Comparison of ENCODE assay signal across 8 cellular contexts in the genomic region with DNA sequence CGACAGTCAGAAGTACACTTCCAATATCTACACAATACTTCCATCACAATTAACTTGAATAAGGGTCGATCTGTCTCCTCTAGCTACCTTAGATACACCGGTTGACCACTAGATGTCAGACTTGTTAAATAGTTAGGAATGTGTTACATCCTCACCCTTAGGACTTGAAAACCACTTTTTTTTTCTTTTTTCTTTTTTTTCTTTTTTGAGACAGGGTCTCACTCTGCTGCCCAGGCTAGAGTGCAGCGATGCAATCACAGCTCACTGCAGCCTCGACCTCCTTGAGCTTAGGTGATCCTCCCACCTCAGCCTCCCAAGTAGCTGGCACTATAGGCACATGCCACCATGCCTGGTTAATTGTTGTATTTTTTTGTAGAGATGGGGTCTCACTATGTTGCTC.
DNase-seq lines count a peak whose midpoint lies in the region; ATAC-seq, FAIRE-seq and TF ChIP-seq lines count a peak whose summit lies in the region.

No MANE protein-coding gene starts in this region.

- H3K27me3 ChIP-seq in SU-DHL-6 (ENCODE audit: low read length) = no peaks in the 10 kb centered on the region; the same call in 1 of the 2 replicates
- no peaks in the 10 kb centered on the region for H3K27me3 ChIP-seq in foreskin keratinocyte

- H3K4me2 ChIP-seq in A549 (no peak overlapping the region), SU-DHL-6 (ENCODE audit: low read depth, low read length, poor library complexity, severe bottlenecking) (no peak overlapping the region)

- no peak for TF ChIP-seq POLR2A in A549 (IDR thresholded peaks at IDR 0.05; ENCODE audit: low read length)

- peak; percentile 86 for FAIRE-seq in A549 (lab: Jason Lieb, UNC)

- H3K27ac ChIP-seq in A549 (no peak overlapping the region), SU-DHL-6 (ENCODE audit: low read depth, low read length) (no peak overlapping the region), foreskin keratinocyte (no peak overlapping the region)

- H3K79me2 ChIP-seq in SU-DHL-6 (ENCODE audit: insufficient read depth, low read length) = no peaks in the 10 kb centered on the region

- H3K4me1 ChIP-seq in A549 = peaks cover 4% of the 10 kb centered on the region; the same call in 1 of the 3 replicates
- no peaks in the 10 kb centered on the region for H3K4me1 ChIP-seq in foreskin keratinocyte

- no peaks in the 10 kb centered on the region for H4K20me1 ChIP-seq in SU-DHL-6 (ENCODE audit: low read depth, low read length)

- H3K36me3 ChIP-seq in SU-DHL-6 (ENCODE audit: low read length) = no peaks in the 10 kb centered on the region

- in situ Hi-C loops in GM13977 (cut with MboI; ENCODE audit: low pct_unique_long_range_greater_than_20kb, low sequenced_read_pairs, unreplicated experiment) = no loop called here

- CTCF ChIA-PET in A549 (lab: Yijun Ruan, JAX) = interaction anchor here (0.6 to 3.8 kb wide), 47 partner anchors 9 to 1088 kb away, joined by 3 to 35 read pairs (median 4); no protein-coding TSS in a partner anchor

- H3F3A ChIP-seq in SU-DHL-6 (ENCODE audit: insufficient read depth) = no peaks in the 10 kb centered on the region

- H3K9ac ChIP-seq in SU-DHL-6 (ENCODE audit: low read length) = no peak overlapping the region

- DNase-seq in A549 (ENCODE audit: low read depth in 1 of 2, low spot score in 1 of 2) (peak; percentile 68 to 73), GM13977 (ENCODE audit: low spot score) (peak; percentile 67), NCI-H1092 (lab: John Stamatoyannopoulos, UW) (peak; percentile 69), foreskin keratinocyte (peak; percentile 13 to 29), sciatic nerve (ENCODE audit: low spot score) (no peak)
- no peak for DNase-seq in activated T-cell treated with anti-CD3 and anti-CD28 coated beads, Interleukin-2, amount 50 U/mL, for 48 hours

- H2AFZ ChIP-seq in SU-DHL-6 (ENCODE audit: low read depth, low read length, severe bottlenecking) = no peak overlapping the region

- intact Hi-C loops in sciatic nerve (cut with DNase I) = no loop called here

- POLR2A ChIA-PET in A549 (lab: Yijun Ruan, JAX) = interaction anchor here (1.0 kb wide), 1 partner anchor 541 kb away, joined by 3 read pairs; no protein-coding TSS in a partner anchor

- TF ChIP-seq CTCF in A549 (IDR thresholded peaks at IDR 0.05) (peak; percentile 87), GM13977 (IDR thresholded peaks at IDR 0.05; ENCODE audit: extremely low read depth, insufficient read depth, missing control alignments) (peak; percentile 74), SU-DHL-6 (IDR thresholded peaks at IDR 0.05; ENCODE audit: insufficient read depth, low read length, poor library complexity, severe bottlenecking) (peak; percentile 36), foreskin keratinocyte (conservative IDR thresholded peaks at IDR 0.05) (peak; percentile 75)

- ATAC-seq in A549 (peak; percentile 98), HG02759 (IDR thresholded peaks at IDR 0.05; ENCODE audit: unreplicated experiment) (peak; percentile 80), foreskin keratinocyte (peak; percentile 85), sciatic nerve (peak; percentile 65)

- WGBS in A549 (ENCODE audit: missing lambda C conversion rate) = 2% methylated on average over 5 of the region's 5 CpGs

- H3K9me3 ChIP-seq in A549 (no peaks in the 10 kb centered on the region), SU-DHL-6 (ENCODE audit: insufficient read depth, low read length) (no peaks in the 10 kb centered on the region)

- H3K4me3 ChIP-seq in A549 (no peak overlapping the region), SU-DHL-6 (ENCODE audit: insufficient read depth, low read length, poor library complexity, severe bottlenecking) (no peak overlapping the region)

- peak; percentile 91 for TF ChIP-seq RAD21 in A549 (conservative IDR thresholded peaks at IDR 0.05 in 1 of 2, IDR thresholded peaks at IDR 0.05 in 1 of 2)

- H3K9me2 ChIP-seq in SU-DHL-6 (replicated peaks; ENCODE audit: insufficient read depth, low read length) = no peaks in the 10 kb centered on the region

- no peak for TF ChIP-seq EP300 in A549 (IDR thresholded peaks at IDR 0.05)

TF ChIP-seq in A549, 52 proteins besides CTCF, POLR2A, EP300 and RAD21:
- TF ChIP-seq ATOH8 (CRISPR knock-in tag; IDR thresholded peaks at IDR 0.05; ENCODE audit: low read depth) (no peak), PHF8 (IDR thresholded peaks at IDR 0.05; ENCODE audit: borderline replicate concordance, low read depth) (no peak), MAZ (IDR thresholded peaks at IDR 0.05; ENCODE audit: borderline replicate concordance, low read depth, low read length) (no peak), TFCP2L1 (CRISPR knock-in tag; IDR thresholded peaks at IDR 0.05) (no peak), EHMT2 (IDR thresholded peaks at IDR 0.05; ENCODE audit: low read depth) (no peak), JUN (IDR thresholded peaks at IDR 0.05) (no peak), FOSL2 (IDR thresholded peaks at IDR 0.05) (no peak), FOSL2 (CRISPR knock-in tag; IDR thresholded peaks at IDR 0.05) (no peak), RCOR1 (IDR thresholded peaks at IDR 0.05; ENCODE audit: low read depth, low read length) (no peak), SMC3 (IDR thresholded peaks at IDR 0.05) (peak; percentile 85)
TF ChIP-seq in A549: peak in this region for 1.

Comparison
In these comparisons a context has a peak if more than half of its experiments do, and no peak if none do; other contexts are left out.
1. DNase-seq: peak in A549 (2 of 2), GM13977 (single experiment), NCI-H1092 (single experiment) and foreskin keratinocyte (2 of 2); none in sciatic nerve (single experiment) and activated T-cell treated with anti-CD3 and anti-CD28 coated beads, Interleukin-2, amount 50 U/mL, for 48 hours (0 of 2).
2. CTCF ChIP-seq: peak in every context shown above with its lines; median percentile 87 in A549; 75 in foreskin keratinocyte; 74 in GM13977; 36 in SU-DHL-6.
3. Peak in every context shown above with its lines, with median percentiles within 50 percentile points of each other: ATAC-seq.